In the genomic region with DNA sequence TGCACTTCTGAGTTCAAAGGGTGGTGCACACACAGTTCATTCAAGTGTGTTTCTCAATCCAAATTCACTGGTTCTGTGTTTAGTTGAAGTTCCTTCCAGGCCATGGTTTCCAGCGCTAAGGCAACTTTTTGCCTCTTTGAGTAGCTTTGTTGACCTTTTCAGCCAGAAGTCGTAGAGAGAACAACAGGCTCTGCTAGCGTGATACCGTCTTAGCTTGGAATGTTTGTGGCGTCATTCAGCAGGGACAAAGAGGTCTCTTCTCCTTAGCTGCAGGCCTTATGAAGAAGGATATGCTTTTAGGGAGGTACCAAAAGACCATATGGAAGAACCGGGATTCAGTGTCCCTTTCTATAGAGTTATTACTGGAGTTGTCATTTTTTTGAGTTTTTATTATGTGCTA, we compare ENCODE assay signal across 21 cellular contexts.
DNase-seq lines count a peak whose midpoint lies in the region; ATAC-seq and TF ChIP-seq lines count a peak whose summit lies in the region.
"Had no signal": no experiment of that assay in that cellular context is flagged by ENCODE, and none has a peak within 500 bp of the region (broad histone marks: within the 10 kb centered on the region; RNA-seq: fewer than 3 reads in every experiment).

No MANE protein-coding gene starts in this region.

- H3K9ac ChIP-seq in neuronal stem cell (ENCODE audit: low read depth, low read length, poor library complexity), result no peak overlapping the region
- H3K9ac ChIP-seq: BLaER1 treated with 17β-estradiol and CSF1 and Interleukin-3, amounts not matched to agents 10 nM and 100 nM had no signal

- H3K4me2 ChIP-seq in neuronal stem cell (ENCODE audit: insufficient read depth, low read length, poor library complexity, severe bottlenecking), result no peak overlapping the region
- H3K4me2 ChIP-seq: A549; BLaER1 treated with 17β-estradiol and CSF1 and Interleukin-3, amounts not matched to agents 10 nM and 100 nM had no signal

- no peak overlapping the region for H3K27ac Mint-ChIP-seq in endothelial cell (ENCODE audit: unreplicated experiment)
- H3K27ac Mint-ChIP-seq: CD4-positive, alpha-beta memory T cell had no signal

- H3K14ac ChIP-seq in neuronal stem cell (ENCODE audit: low read length), result no peak overlapping the region

- DNase-seq in ELF-1 (ENCODE audit: low read depth, low spot score) (peak; percentile 19), foreskin melanocyte (peak; percentile 74), neuronal stem cell (ENCODE audit: low spot score) (peak; percentile 21), endothelial cell (ENCODE audit: low spot score) (no peak), kidney glomerular epithelial cell (lab: John Stamatoyannopoulos, UW) (no peak), medulla oblongata (ENCODE audit: extremely low spot score) (no peak)
- DNase-seq in stimulated activated naive CD8-positive, alpha-beta T cell treated with anti-CD3 and anti-CD28 coated beads, Interleukin-15, Interleukin-2, amounts not matched to agents 100 U/mL and 50 U/mL, for 24 hours, result no peak
- DNase-seq: ACHN; AML-193; BE2C; Calu3; CD4-positive, alpha-beta memory T cell; COR-L47; DMS53; DMS79 treated with DMSO at 0.1 percent for 48 hours; H9 had no signal

- no peak overlapping the region for H2BK12ac ChIP-seq in neuronal stem cell (ENCODE audit: low read length)

- H2BK5ac ChIP-seq in neuronal stem cell (ENCODE audit: low read length), result no peak overlapping the region

- H2BK15ac ChIP-seq in neuronal stem cell (ENCODE audit: low read length), result no peak overlapping the region

- H4K8ac ChIP-seq in neuronal stem cell (ENCODE audit: low read depth, low read length), result no peak overlapping the region

- no peak overlapping the region for H3K4me3 Mint-ChIP-seq in endothelial cell (ENCODE audit: unreplicated experiment)
- H3K4me3 Mint-ChIP-seq: CD4-positive, alpha-beta memory T cell; H9 had no signal

- no peak overlapping the region for H3K23ac ChIP-seq in neuronal stem cell (ENCODE audit: low read depth, low read length, poor library complexity)

- no peaks in the 10 kb centered on the region for H3K9me3 ChIP-seq in ectodermal cell (ENCODE audit: control insufficient read depth, low read length)
- H3K9me3 ChIP-seq in neuronal stem cell (replicated peaks in 1 of 2; ENCODE audit: control insufficient read depth in 2 of 2, insufficient read depth in 1 of 2, low read depth in 1 of 2, low read length in 2 of 2), result no peaks in the 10 kb centered on the region
- H3K9me3 ChIP-seq: A549; BE2C; BLaER1 treated with 17β-estradiol and CSF1 and Interleukin-3, amounts not matched to agents 10 nM and 100 nM had no signal

- no peaks in the 10 kb centered on the region for H3K36me3 ChIP-seq in ectodermal cell (ENCODE audit: control insufficient read depth, insufficient read depth, low read length)
- no peaks in the 10 kb centered on the region for H3K36me3 ChIP-seq in neuronal stem cell (replicated peaks in 1 of 2; ENCODE audit: control insufficient read depth in 2 of 2, insufficient read depth in 2 of 2, low read length in 2 of 2)
- H3K36me3 ChIP-seq: BE2C; BLaER1 treated with 17β-estradiol and CSF1 and Interleukin-3, amounts not matched to agents 10 nM and 100 nM had no signal

- H3K4me3 ChIP-seq in ectodermal cell (ENCODE audit: insufficient read depth, low read depth, low read length) (no peak overlapping the region), neuronal stem cell (ENCODE audit: low read length in 2 of 2) (no peak overlapping the region)
- H3K4me3 ChIP-seq: A549; BLaER1 treated with 17β-estradiol and CSF1 and Interleukin-3, amounts not matched to agents 10 nM and 100 nM had no signal

- no peak overlapping the region for H3K18ac ChIP-seq in neuronal stem cell (ENCODE audit: low read length)

- peak overlapping the region; percentile 44 for H3K27ac ChIP-seq in ectodermal cell (ENCODE audit: insufficient read depth, low read depth, low read length, poor library complexity, severe bottlenecking)
- peak overlapping the region; percentile 43 for H3K27ac ChIP-seq in neuronal stem cell (replicated peaks; ENCODE audit: low read length)
- H3K27ac ChIP-seq: 22Rv1; A549; BLaER1 treated with 17β-estradiol and CSF1 and Interleukin-3, amounts not matched to agents 10 nM and 100 nM had no signal

- H3K9me3 Mint-ChIP-seq in endothelial cell (ENCODE audit: unreplicated experiment), result no peaks in the 10 kb centered on the region
- H3K9me3 Mint-ChIP-seq: CD4-positive, alpha-beta memory T cell had no signal

- H2BK120ac ChIP-seq in neuronal stem cell (ENCODE audit: low read depth, low read length), result no peak overlapping the region

- H3K4me1 Mint-ChIP-seq in endothelial cell (ENCODE audit: unreplicated experiment), result no peaks in the 10 kb centered on the region
- H3K4me1 Mint-ChIP-seq: CD4-positive, alpha-beta memory T cell had no signal

- H2AK5ac ChIP-seq in neuronal stem cell (ENCODE audit: low read depth, low read length), result no peak overlapping the region

- H3K27me3 ChIP-seq in ectodermal cell (ENCODE audit: control insufficient read depth, insufficient read depth, low read length, poor library complexity, severe bottlenecking) (no peaks in the 10 kb centered on the region), neuronal stem cell (ENCODE audit: control insufficient read depth in 3 of 3, insufficient read depth in 3 of 3, low read depth in 1 of 3, low read length in 3 of 3) (no peaks in the 10 kb centered on the region)
- H3K27me3 ChIP-seq: BE2C; BLaER1 treated with 17β-estradiol and CSF1 and Interleukin-3, amounts not matched to agents 10 nM and 100 nM had no signal

- H4K91ac ChIP-seq in neuronal stem cell (ENCODE audit: low read depth, low read length, poor library complexity), result no peak overlapping the region

- no peak for ATAC-seq in stimulated activated naive CD8-positive, alpha-beta T cell treated with anti-CD3 and anti-CD28 coated beads, Interleukin-15, Interleukin-2, amounts not matched to agents 100 U/mL and 50 U/mL, for 24 hours
- ATAC-seq: A549, HCT116 had no signal

- H3K79me1 ChIP-seq in neuronal stem cell (ENCODE audit: low read depth, low read length), result no peaks in the 10 kb centered on the region

- no peak overlapping the region for H3K4ac ChIP-seq in neuronal stem cell (ENCODE audit: low read length)

- no peaks in the 10 kb centered on the region for H3K36me3 Mint-ChIP-seq in endothelial cell (ENCODE audit: low read depth, unreplicated experiment)
- H3K36me3 Mint-ChIP-seq: CD4-positive, alpha-beta memory T cell had no signal

- TF ChIP-seq CTCF in endothelial cell (IDR thresholded peaks at IDR 0.05; ENCODE audit: unreplicated experiment), result no peak

- H3K4me1 ChIP-seq in ectodermal cell (ENCODE audit: control insufficient read depth, insufficient read depth, low read length) (peaks cover 15% of the 10 kb centered on the region), neuronal stem cell (ENCODE audit: control insufficient read depth in 2 of 2, insufficient read depth in 1 of 2, low read depth in 1 of 2, low read length in 2 of 2) (peaks cover 0 to 9% of the 10 kb centered on the region in 2 donors)
- H3K4me1 ChIP-seq: A549 had no signal

- WGBS in ectodermal cell, 2 experiments, result 64 to 71% methylated on average over 6 of the region's 6 CpGs
- WGBS in neuronal stem cell (ENCODE audit: extremely low coverage in 2 of 2, insufficient read length in 2 of 2, insufficient replicate concordance in 1 of 2), 2 donors, result no CpG with 5 or more reads among the region's 6 CpGs

- peak overlapping the region; percentile 25 for H2AFZ ChIP-seq in neuronal stem cell (ENCODE audit: low read length)

- no peaks in the 10 kb centered on the region for H3K27me3 Mint-ChIP-seq in endothelial cell (ENCODE audit: unreplicated experiment)

Comparison
In these comparisons a context has a peak if more than half of its experiments do, and no peak if none do; other contexts are left out.
1. DNase-seq: peak in ELF-1 (single experiment), foreskin melanocyte (single experiment) and neuronal stem cell (single experiment); none in stimulated activated naive CD8-positive, alpha-beta T cell treated with anti-CD3 and anti-CD28 coated beads, Interleukin-15, Interleukin-2, amounts not matched to agents 100 U/mL and 50 U/mL, for 24 hours (single experiment), endothelial cell (single experiment), kidney glomerular epithelial cell (single experiment) and medulla oblongata (single experiment).